1 cellular context compared by ENCODE assay signal in the genomic region with DNA sequence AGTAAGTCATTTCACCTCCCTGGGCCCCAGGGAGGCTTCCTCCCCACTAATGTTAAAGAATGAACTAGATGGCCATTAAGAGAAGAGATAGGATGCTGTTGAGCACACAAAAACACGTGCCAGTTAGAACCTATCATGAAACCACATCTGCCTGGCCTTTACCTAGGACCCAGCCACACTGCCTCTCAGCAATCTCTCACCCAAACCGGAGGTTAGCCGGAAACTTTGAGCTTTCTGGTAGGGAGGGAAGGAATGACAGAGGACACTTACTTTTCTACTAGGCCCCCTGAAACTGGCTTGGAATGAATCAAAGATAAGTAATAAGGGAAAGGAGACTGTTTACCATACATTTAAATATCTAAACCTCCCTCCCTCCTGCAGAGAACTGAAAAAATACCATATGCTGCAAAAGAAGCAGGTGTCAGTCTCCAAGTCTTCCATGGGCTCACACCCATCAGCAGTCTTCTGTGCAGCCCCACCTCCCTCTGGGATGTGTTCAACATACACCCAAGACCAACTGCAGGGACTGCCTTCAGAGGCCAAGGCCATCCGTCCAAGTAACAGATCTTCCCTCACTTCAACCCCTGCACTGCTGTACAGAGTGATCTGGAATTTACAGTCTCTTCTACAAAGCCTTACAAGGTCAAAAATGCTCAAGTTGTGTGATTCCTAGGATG.
TF ChIP-seq lines count a peak whose summit lies in the region.

No MANE protein-coding gene starts in this region.

TF ChIP-seq in K562, 482 proteins besides CTCF, POLR2A, EP300 and RAD21 (continued from another document):
- no peak for TF ChIP-seq EP400 (IDR thresholded peaks at IDR 0.05)
- TF ChIP-seq PTBP1 (IDR thresholded peaks at IDR 0.05; ENCODE audit: low read depth, low read length) = no peak
- no peak for TF ChIP-seq NCOR1 (IDR thresholded peaks at IDR 0.05)
- no peak for TF ChIP-seq NCOA6 (IDR thresholded peaks at IDR 0.05)
- TF ChIP-seq ZBTB1 (CRISPR knock-in tag; IDR thresholded peaks at IDR 0.05; ENCODE audit: borderline replicate concordance, low read depth) = no peak
- TF ChIP-seq CCNT2 (IDR thresholded peaks at IDR 0.05; ENCODE audit: borderline replicate concordance, extremely low read depth, insufficient read length, low read depth, low read length) = no peak
- peak; percentile 28; the same call in 1 of the 2 replicates for TF ChIP-seq CBFA2T2 (conservative IDR thresholded peaks at IDR 0.05)
- TF ChIP-seq, protein P1, sequence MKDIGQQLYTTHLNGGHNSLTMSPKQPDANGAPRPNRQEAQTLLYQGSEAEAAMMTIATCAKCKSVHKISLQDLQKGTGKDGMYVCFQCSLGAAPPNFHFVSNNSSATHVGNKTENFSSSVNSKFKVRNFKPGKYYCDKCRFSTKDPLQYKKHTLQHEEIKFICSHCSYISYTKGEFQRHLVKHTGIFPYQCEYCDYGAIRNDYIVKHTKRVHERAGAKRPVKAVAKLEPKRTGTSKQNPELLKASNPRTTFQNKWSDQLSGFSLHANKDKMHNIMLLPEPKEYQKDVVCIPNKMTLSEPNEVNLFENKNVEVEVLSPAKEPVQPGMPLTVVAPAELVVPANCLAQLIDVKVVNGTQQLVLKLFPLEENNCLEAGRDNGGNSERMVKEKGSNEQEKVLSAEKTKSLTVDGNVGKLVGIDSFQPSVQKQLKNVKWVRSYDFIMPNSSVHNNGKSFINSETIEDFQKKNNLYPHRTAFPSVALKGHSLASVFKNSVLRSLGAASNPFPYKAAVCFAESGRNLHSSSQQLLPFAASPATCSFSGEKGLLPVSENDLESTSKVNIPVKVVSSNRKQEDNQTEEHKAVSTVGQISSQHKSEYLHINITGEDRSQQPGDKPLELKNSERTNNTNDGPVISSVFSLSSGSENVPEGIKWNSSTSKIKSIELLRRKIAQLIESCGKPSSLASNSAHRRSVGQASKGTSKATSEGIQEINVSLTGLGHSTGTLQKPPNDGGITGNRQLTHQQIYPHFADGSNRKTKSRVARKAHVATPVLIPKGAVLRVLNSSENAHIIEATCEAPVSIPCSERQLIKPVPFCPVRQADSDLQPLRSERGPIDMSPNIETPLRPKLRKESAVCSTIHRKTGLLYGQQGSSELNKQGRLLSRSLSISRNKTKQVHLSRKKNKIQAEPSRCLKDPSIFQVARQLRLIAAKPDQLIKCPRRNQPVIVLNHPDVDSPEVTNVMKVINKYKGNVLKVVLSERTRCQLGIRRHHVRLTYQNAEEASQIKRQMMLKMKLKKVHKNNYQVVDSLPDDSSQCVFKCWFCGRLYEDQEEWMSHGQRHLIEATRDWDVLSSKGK (CRISPR knock-in tag; IDR thresholded peaks at IDR 0.05) = no peak
- TF ChIP-seq BHLHE40 (IDR thresholded peaks at IDR 0.05; ENCODE audit: low read length) = peak; percentile 82
- TF ChIP-seq ZNF184 (CRISPR knock-in tag; IDR thresholded peaks at IDR 0.05) = no peak
- 0 out of 4 replicates have a peak, but pooled peaks of 1 of the 2 experiments have one; percentile 9 for TF ChIP-seq RCOR1 (IDR thresholded peaks at IDR 0.05; ENCODE audit: borderline replicate concordance in 1 of 2, low read depth in 2 of 2, low read length in 2 of 2)
- TF ChIP-seq ZZZ3 (IDR thresholded peaks at IDR 0.05) = no peak
- TF ChIP-seq TEAD2 (tag; IDR thresholded peaks at IDR 0.05) = no peak
- TF ChIP-seq RBM14 (IDR thresholded peaks at IDR 0.05; ENCODE audit: borderline replicate concordance, insufficient read depth, low read depth, low read length) = no peak
- TF ChIP-seq KLF13 (tag; IDR thresholded peaks at IDR 0.05; ENCODE audit: borderline replicate concordance, low read depth) = no peak
- TF ChIP-seq CXXC5 (CRISPR knock-in tag; IDR thresholded peaks at IDR 0.05) = no peak
- no peak for TF ChIP-seq SOX6 (IDR thresholded peaks at IDR 0.05)
- no peak for TF ChIP-seq SAFB (IDR thresholded peaks at IDR 0.05; ENCODE audit: borderline replicate concordance, low read depth, low read length)
- TF ChIP-seq CTBP1 (IDR thresholded peaks at IDR 0.05; ENCODE audit: borderline replicate concordance) = 0 out of 2 replicates have a peak, but pooled peaks have one; percentile 26
- TF ChIP-seq, protein P2, sequence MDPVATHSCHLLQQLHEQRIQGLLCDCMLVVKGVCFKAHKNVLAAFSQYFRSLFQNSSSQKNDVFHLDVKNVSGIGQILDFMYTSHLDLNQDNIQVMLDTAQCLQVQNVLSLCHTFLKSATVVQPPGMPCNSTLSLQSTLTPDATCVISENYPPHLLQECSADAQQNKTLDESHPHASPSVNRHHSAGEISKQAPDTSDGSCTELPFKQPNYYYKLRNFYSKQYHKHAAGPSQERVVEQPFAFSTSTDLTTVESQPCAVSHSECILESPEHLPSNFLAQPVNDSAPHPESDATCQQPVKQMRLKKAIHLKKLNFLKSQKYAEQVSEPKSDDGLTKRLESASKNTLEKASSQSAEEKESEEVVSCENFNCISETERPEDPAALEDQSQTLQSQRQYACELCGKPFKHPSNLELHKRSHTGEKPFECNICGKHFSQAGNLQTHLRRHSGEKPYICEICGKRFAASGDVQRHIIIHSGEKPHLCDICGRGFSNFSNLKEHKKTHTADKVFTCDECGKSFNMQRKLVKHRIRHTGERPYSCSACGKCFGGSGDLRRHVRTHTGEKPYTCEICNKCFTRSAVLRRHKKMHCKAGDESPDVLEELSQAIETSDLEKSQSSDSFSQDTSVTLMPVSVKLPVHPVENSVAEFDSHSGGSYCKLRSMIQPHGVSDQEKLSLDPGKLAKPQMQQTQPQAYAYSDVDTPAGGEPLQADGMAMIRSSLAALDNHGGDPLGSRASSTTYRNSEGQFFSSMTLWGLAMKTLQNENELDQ (CRISPR knock-in tag; IDR thresholded peaks at IDR 0.05; ENCODE audit: borderline replicate concordance) = no peak
- 0 out of 2 replicates have a peak, but pooled peaks have one; percentile 13 for TF ChIP-seq L3MBTL2 (IDR thresholded peaks at IDR 0.05)
- TF ChIP-seq HLTF (IDR thresholded peaks at IDR 0.05) = no peak
- no peak for TF ChIP-seq THRB (CRISPR knock-in tag; conservative IDR thresholded peaks at IDR 0.05)
- TF ChIP-seq PTTG1 (tag; IDR thresholded peaks at IDR 0.05; ENCODE audit: low read depth) = no peak
- no peak for TF ChIP-seq SETDB1 (IDR thresholded peaks at IDR 0.05; ENCODE audit: low read length)
- no peak for TF ChIP-seq ZFX (CRISPR knock-in tag; IDR thresholded peaks at IDR 0.05)
- no peak for TF ChIP-seq ID3 (CRISPR knock-in tag; IDR thresholded peaks at IDR 0.05)
- TF ChIP-seq ID3 (tag; IDR thresholded peaks at IDR 0.05) = 0 out of 2 replicates have a peak, but pooled peaks have one; percentile 46
- peak; percentile 49; the same call in 1 of the 2 replicates for TF ChIP-seq CBFA2T3 (IDR thresholded peaks at IDR 0.05)
- no peak for TF ChIP-seq CCAR2 (IDR thresholded peaks at IDR 0.05; ENCODE audit: low read depth, low read length)
- TF ChIP-seq HES1 (IDR thresholded peaks at IDR 0.05; ENCODE audit: low read depth) = peak; percentile 96
